ENCODE assay signal across 17 cellular contexts in genomic region chr2:219209818-219210571, GRCh38. TPM values are rescaled to one million over a fixed set of nuclear protein-coding genes. Genes with fewer than 3 reads are reported as not detected.
A peak's percentile ranks its signal among the peaks of the same experiment; 100 is the strongest.
DNase-seq lines count a peak whose midpoint lies in the region; ATAC-seq and TF ChIP-seq lines count a peak whose summit lies in the region.
"Had no signal": no experiment of that assay in that cellular context is flagged by ENCODE, and none has a peak within 500 bp of the region (broad histone marks: within the 10 kb centered on the region; RNA-seq: fewer than 3 reads in every experiment).

No MANE protein-coding gene starts in this region.

- POLR2A ChIA-PET in A673 (lab: Charles Lee; ENCODE audit: low non-redundant PET) = no interaction called here
- POLR2A ChIA-PET in CD8-positive, alpha-beta memory T cell (lab: Charles Lee) = no interaction called here
- POLR2A ChIA-PET in activated CD8-positive, alpha-beta T cell treated with anti-CD3 and anti-CD28 coated beads for 36 hours (lab: Charles Lee) = interaction anchor here (1.2 to 2.3 kb wide), 7 partner anchors 9 to 50 kb away, joined by 3 to 9 read pairs (median 4); partner anchors contain the start of genes NHEJ1 and TUBA4B

- no peak overlapping the region for H3K27ac ChIP-seq in A673 (ENCODE audit: low read depth, low read length, poor library complexity, severe bottlenecking)
- H3K27ac ChIP-seq in CD8-positive, alpha-beta memory T cell (ENCODE audit: low read depth, low read length) = no peak overlapping the region
- H3K27ac ChIP-seq: body of pancreas, C4-2B, GM23248, psoas muscle had no signal

- peak overlapping the region in 5 of 7 donors; percentile 12 to 85 (median 44) for H3K4me3 Mint-ChIP-seq in CD8-positive, alpha-beta memory T cell
- H3K4me3 Mint-ChIP-seq in activated CD8-positive, alpha-beta T cell treated with anti-CD3 and anti-CD28 coated beads for 36 hours = no peak overlapping the region
- no peak overlapping the region for H3K4me3 Mint-ChIP-seq in memory B cell

- peaks cover 55% of the 10 kb centered on the region for H3K36me3 ChIP-seq in A673 (ENCODE audit: insufficient read depth, low read length, poor library complexity, severe bottlenecking)
- H3K36me3 ChIP-seq in CD8-positive, alpha-beta memory T cell (ENCODE audit: insufficient read depth, low read length) = peaks cover 20% of the 10 kb centered on the region

- no peak for ATAC-seq in activated CD8-positive, alpha-beta T cell treated with anti-CD3 and anti-CD28 coated beads for 36 hours
- ATAC-seq in memory B cell (ENCODE audit: low read depth) = no peak
- ATAC-seq in GM21737 (IDR thresholded peaks at IDR 0.05; ENCODE audit: unreplicated experiment) = no peak
- ATAC-seq in GM18511 (IDR thresholded peaks at IDR 0.05; ENCODE audit: unreplicated experiment) = no peak
- ATAC-seq in GM19395 (IDR thresholded peaks at IDR 0.05; ENCODE audit: unreplicated experiment) = no peak
- ATAC-seq: body of pancreas, left lobe of liver, psoas muscle had no signal

- CTCF ChIA-PET in A673 (lab: Charles Lee) = no interaction called here
- CTCF ChIA-PET in CD8-positive, alpha-beta memory T cell (lab: Charles Lee) = interaction anchor here (1.4 to 9.0 kb wide), 10 partner anchors 9 to 152 kb away, joined by 4 to 110 read pairs (median 8); partner anchors contain the start of genes ANKZF1, ATG9A, CNPPD1 and DNAJB2
- CTCF ChIA-PET in activated CD8-positive, alpha-beta T cell treated with anti-CD3 and anti-CD28 coated beads for 36 hours (lab: Charles Lee) = interaction anchor here (1.5 to 6.7 kb wide), 6 partner anchors 29 to 85 kb away, joined by 4 to 49 read pairs (median 13); partner anchors contain the start of genes CNPPD1, NHEJ1 and SLC23A3

- H3K4me1 Mint-ChIP-seq in CD8-positive, alpha-beta memory T cell = peaks cover 32 to 53% (median 49%) of the 10 kb centered on the region in 3 donors
- peaks cover 44% of the 10 kb centered on the region for H3K4me1 Mint-ChIP-seq in activated CD8-positive, alpha-beta T cell treated with anti-CD3 and anti-CD28 coated beads for 36 hours (ENCODE audit: low read depth)
- peaks cover 19% of the 10 kb centered on the region for H3K4me1 Mint-ChIP-seq in memory B cell

- DNase-seq in A673 (ENCODE audit: low spot score) (no peak), memory B cell (ENCODE audit: low spot score in 2 of 2) (no peak), NCI-H2107 treated with DMSO at 0.1 percent for 48 hours (lab: John Stamatoyannopoulos, UW; ENCODE audit: unreplicated experiment) (no peak)
- no peak for DNase-seq in CD8-positive, alpha-beta memory T cell
- DNase-seq in activated CD8-positive, alpha-beta T cell treated with anti-CD3 and anti-CD28 coated beads for 36 hours = no peak
- DNase-seq: activated CD4-positive, CD25-positive, alpha-beta regulatory T cell; body of pancreas; effector CD4-positive, alpha-beta T cell; GM23248; NCI-H2227 treated with DMSO at 0.1 percent for 48 hours; psoas muscle; SK-N-SH had no signal

- no peaks in the 10 kb centered on the region for H3K9me3 ChIP-seq in A673 (ENCODE audit: low read depth, low read length, poor library complexity, severe bottlenecking)
- H3K9me3 ChIP-seq in CD8-positive, alpha-beta memory T cell (ENCODE audit: low read length) = no peaks in the 10 kb centered on the region
- H3K9me3 ChIP-seq: body of pancreas, psoas muscle, SK-N-SH had no signal

- intact Hi-C loops in A673 (cut with micrococcal nuclease; ENCODE audit: unreplicated experiment) = no loop called here
- intact Hi-C loops in activated CD8-positive, alpha-beta T cell treated with anti-CD3 and anti-CD28 coated beads for 36 hours (cut with micrococcal nuclease) = loop anchor here (5.0 kb wide), 2 partner anchors 38 to 48 kb away; partner anchors contain the start of genes NHEJ1 and SLC23A3

- H3K27me3 ChIP-seq in A673 (replicated peaks; ENCODE audit: insufficient read depth, low read depth, low read length, poor library complexity) = no peaks in the 10 kb centered on the region
- H3K27me3 ChIP-seq in CD8-positive, alpha-beta memory T cell (ENCODE audit: insufficient read depth, low read length, poor library complexity, severe bottlenecking) = no peaks in the 10 kb centered on the region
- H3K27me3 ChIP-seq: body of pancreas had no signal

- no peak overlapping the region for H3K4me3 ChIP-seq in A673 (ENCODE audit: low read depth, low read length, poor library complexity, severe bottlenecking)
- no peak overlapping the region for H3K4me3 ChIP-seq in CD8-positive, alpha-beta memory T cell (ENCODE audit: low read length)
- H3K4me3 ChIP-seq: body of pancreas, GM23248, psoas muscle had no signal

- H3K9me3 Mint-ChIP-seq in CD8-positive, alpha-beta memory T cell = no peaks in the 10 kb centered on the region
- H3K9me3 Mint-ChIP-seq in activated CD8-positive, alpha-beta T cell treated with anti-CD3 and anti-CD28 coated beads for 36 hours = no peaks in the 10 kb centered on the region
- no peaks in the 10 kb centered on the region for H3K9me3 Mint-ChIP-seq in memory B cell

- peak overlapping the region; percentile 74 to 96 (median 86) for H3K27ac Mint-ChIP-seq in CD8-positive, alpha-beta memory T cell
- H3K27ac Mint-ChIP-seq in activated CD8-positive, alpha-beta T cell treated with anti-CD3 and anti-CD28 coated beads for 36 hours = peak overlapping the region; percentile 70
- H3K27ac Mint-ChIP-seq in memory B cell = peak overlapping the region; percentile 28

- TSS peak; percentile 3 for BruUV-seq in A673 (replicated peaks; lab: Mats Ljungman, UMichigan)

- TF ChIP-seq CTCF in A673 (conservative IDR thresholded peaks at IDR 0.05; ENCODE audit: low read depth, low read length) = no peak
- TF ChIP-seq CTCF in activated CD8-positive, alpha-beta T cell treated with anti-CD3 and anti-CD28 coated beads for 36 hours (IDR thresholded peaks at IDR 0.05) = no peak

- H3K4me1 ChIP-seq in A673 (ENCODE audit: insufficient read depth, low read length, poor library complexity, severe bottlenecking) = peaks cover 15% of the 10 kb centered on the region
- peaks cover 29% of the 10 kb centered on the region for H3K4me1 ChIP-seq in CD8-positive, alpha-beta memory T cell (ENCODE audit: insufficient read depth, low read length)

- peaks cover 0 to 31% (median 4%) of the 10 kb centered on the region in 3 donors for H3K36me3 Mint-ChIP-seq in CD8-positive, alpha-beta memory T cell
- peaks cover 44% of the 10 kb centered on the region for H3K36me3 Mint-ChIP-seq in activated CD8-positive, alpha-beta T cell treated with anti-CD3 and anti-CD28 coated beads for 36 hours (ENCODE audit: low read depth)
- H3K36me3 Mint-ChIP-seq in memory B cell = peaks cover 3% of the 10 kb centered on the region

- H3K27me3 Mint-ChIP-seq in CD8-positive, alpha-beta memory T cell = no peaks in the 10 kb centered on the region
- H3K27me3 Mint-ChIP-seq in activated CD8-positive, alpha-beta T cell treated with anti-CD3 and anti-CD28 coated beads for 36 hours = no peaks in the 10 kb centered on the region
- no peaks in the 10 kb centered on the region for H3K27me3 Mint-ChIP-seq in memory B cell

RNA-seq across cellular contexts. Expression of gene ZFAND2B, which starts 3.4 kb away (rescaled TPM):
- total RNA-seq in A673 (2021) = 20.0 and 23.7 TPM in 2 replicates
- 10 to 100 TPM; 32.4 to 36.8 TPM for total RNA-seq in CD8-positive, alpha-beta memory T cell
- 86.0 TPM for polyA plus RNA-seq in CD8-positive, alpha-beta memory T cell
- total RNA-seq in activated CD8-positive, alpha-beta T cell treated with anti-CD3 and anti-CD28 coated beads for 36 hours = 10 to 100 TPM; 31.3 to 33.3 TPM

RNA-seq across cellular contexts. Expression of gene ABCB6, which starts 8.8 kb away (rescaled TPM):
- 87.7 and 101 TPM in 2 replicates for total RNA-seq in A673 (2021)
- 10 to 100 TPM; 22.1 to 22.8 TPM for total RNA-seq in CD8-positive, alpha-beta memory T cell
- polyA plus RNA-seq in CD8-positive, alpha-beta memory T cell = 2.1 TPM
- 10 to 100 TPM; 32.3 to 35.7 TPM for total RNA-seq in activated CD8-positive, alpha-beta T cell treated with anti-CD3 and anti-CD28 coated beads for 36 hours

RNA-seq across cellular contexts. Expression of gene ATG9A, which starts 19.4 kb away (rescaled TPM):
- 50.0 and 55.6 TPM in 2 replicates for total RNA-seq in A673 (2021)
- 10 to 100 TPM; 46.1 to 52.9 TPM for total RNA-seq in CD8-positive, alpha-beta memory T cell
- 32.0 TPM for polyA plus RNA-seq in CD8-positive, alpha-beta memory T cell
- total RNA-seq in activated CD8-positive, alpha-beta T cell treated with anti-CD3 and anti-CD28 coated beads for 36 hours = 10 to 100 TPM; 54.8 to 58.7 TPM

RNA-seq across cellular contexts. Expression of gene ANKZF1, which starts 19.6 kb away (rescaled TPM):
- total RNA-seq in A673 (2021) = 30.6 and 39.1 TPM in 2 replicates
- 10 to 100 TPM; 72.4 to 76.0 TPM for total RNA-seq in CD8-positive, alpha-beta memory T cell
- polyA plus RNA-seq in CD8-positive, alpha-beta memory T cell = 32.5 TPM
- 100 to 1,000 TPM; 216 to 217 TPM for total RNA-seq in activated CD8-positive, alpha-beta T cell treated with anti-CD3 and anti-CD28 coated beads for 36 hours

RNA-seq across cellular contexts. Expression of gene RETREG2, which starts 31.9 kb away (rescaled TPM):
- 53.1 and 59.0 TPM in 2 replicates for total RNA-seq in A673 (2021)
- 10 to 100 TPM; 67.6 to 76.1 TPM for total RNA-seq in CD8-positive, alpha-beta memory T cell
- polyA plus RNA-seq in CD8-positive, alpha-beta memory T cell = 65.9 TPM
- 10 to 100 TPM; 63.8 to 67.8 TPM for total RNA-seq in activated CD8-positive, alpha-beta T cell treated with anti-CD3 and anti-CD28 coated beads for 36 hours

Comparison
In these comparisons a context has a peak if more than half of its experiments do, and no peak if none do; other contexts are left out.
1. H3K27ac Mint-ChIP-seq: peak in every context shown above with its lines; median percentile 86 in CD8-positive, alpha-beta memory T cell; 70 in activated CD8-positive, alpha-beta T cell treated with anti-CD3 and anti-CD28 coated beads for 36 hours; 28 in memory B cell.
2. H3K4me3 Mint-ChIP-seq: peak in CD8-positive, alpha-beta memory T cell (5 of 7); none in activated CD8-positive, alpha-beta T cell treated with anti-CD3 and anti-CD28 coated beads for 36 hours (single experiment) and memory B cell (single experiment).